Comparison of ENCODE assay signal across 1 cellular context in the genomic region with DNA sequence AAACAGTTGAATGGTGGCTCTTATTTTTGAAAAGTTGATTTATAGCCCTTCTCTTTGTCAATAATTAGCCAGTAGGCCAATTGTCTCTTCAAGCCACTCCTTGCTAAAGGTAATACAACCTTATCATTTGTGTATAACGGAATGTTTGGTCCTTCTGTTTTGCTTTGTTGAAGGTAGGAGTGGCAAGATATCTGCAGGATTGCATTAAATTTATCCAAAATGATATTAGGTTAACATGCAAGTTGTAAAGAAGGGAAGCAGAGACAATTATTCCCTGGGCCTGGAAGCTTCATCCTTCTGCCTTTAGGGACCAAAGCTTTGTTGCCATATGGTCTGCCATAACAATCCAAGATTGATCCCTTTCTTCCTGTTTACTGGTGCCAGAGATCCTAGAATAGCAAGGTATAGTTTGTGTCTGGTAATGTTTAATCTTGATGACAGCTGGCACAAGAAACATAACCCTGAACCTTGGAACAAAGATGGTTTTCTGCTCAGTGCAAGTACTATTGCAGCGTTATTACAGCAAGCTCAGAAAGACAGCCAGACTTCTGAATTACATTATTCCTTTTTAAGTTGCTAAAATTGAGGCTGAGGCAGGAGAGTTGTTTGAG.
TF ChIP-seq lines count a peak whose summit lies in the region.

No MANE protein-coding gene starts in this region.

TF ChIP-seq in HepG2, 621 proteins besides CTCF, POLR2A, EP300 and RAD21 (continued from another document):
- TF ChIP-seq, protein P1, sequence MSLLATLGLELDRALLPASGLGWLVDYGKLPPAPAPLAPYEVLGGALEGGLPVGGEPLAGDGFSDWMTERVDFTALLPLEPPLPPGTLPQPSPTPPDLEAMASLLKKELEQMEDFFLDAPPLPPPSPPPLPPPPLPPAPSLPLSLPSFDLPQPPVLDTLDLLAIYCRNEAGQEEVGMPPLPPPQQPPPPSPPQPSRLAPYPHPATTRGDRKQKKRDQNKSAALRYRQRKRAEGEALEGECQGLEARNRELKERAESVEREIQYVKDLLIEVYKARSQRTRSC (CRISPR knock-in tag; IDR thresholded peaks at IDR 0.05; ENCODE audit: low read depth), result no peak
- TF ChIP-seq SIN3B (IDR thresholded peaks at IDR 0.05; ENCODE audit: low read length) (no peak), MTF2 (CRISPR knock-in tag; IDR thresholded peaks at IDR 0.05; ENCODE audit: borderline replicate concordance) (no peak), KDM5A (IDR thresholded peaks at IDR 0.05; ENCODE audit: borderline replicate concordance, low read length) (no peak), ZFP1 (CRISPR knock-in tag; IDR thresholded peaks at IDR 0.05) (no peak), NFKB2 (CRISPR knock-in tag; IDR thresholded peaks at IDR 0.05; ENCODE audit: borderline replicate concordance) (no peak), BCL6 (CRISPR knock-in tag; IDR thresholded peaks at IDR 0.05) (peak; percentile 53; the same call in 1 of the 2 replicates), ZFYVE20 (CRISPR knock-in tag; IDR thresholded peaks at IDR 0.05; ENCODE audit: borderline replicate concordance, low read depth) (no peak), PRPF4 (IDR thresholded peaks at IDR 0.05; ENCODE audit: low read depth, low read length, poor library complexity, severe bottlenecking) (no peak), RELA (CRISPR knock-in tag; IDR thresholded peaks at IDR 0.05) (no peak), ZFP36 (IDR thresholded peaks at IDR 0.05; ENCODE audit: borderline replicate concordance, low read depth, low read length, partially characterized antibody) (no peak), AGO1 (IDR thresholded peaks at IDR 0.05; ENCODE audit: low read depth, low read length, poor library complexity, severe bottlenecking) (no peak), RXRB (CRISPR knock-in tag; IDR thresholded peaks at IDR 0.05; ENCODE audit: borderline replicate concordance) (peak; percentile 74; the same call in 1 of the 2 replicates), SNAI1 (CRISPR knock-in tag; IDR thresholded peaks at IDR 0.05; ENCODE audit: borderline replicate concordance) (no peak), ZMYM4 (CRISPR knock-in tag; IDR thresholded peaks at IDR 0.05) (peak; percentile 83), ZNF550 (CRISPR knock-in tag; IDR thresholded peaks at IDR 0.05; ENCODE audit: borderline replicate concordance) (no peak), FLYWCH1 (CRISPR knock-in tag; IDR thresholded peaks at IDR 0.05) (no peak), KAT8 (CRISPR knock-in tag; IDR thresholded peaks at IDR 0.05) (peak; percentile 60; the same call in 1 of the 2 replicates), ZNF460 (CRISPR knock-in tag; IDR thresholded peaks at IDR 0.05; ENCODE audit: borderline replicate concordance) (no peak), ZNF33B (CRISPR knock-in tag; IDR thresholded peaks at IDR 0.05) (no peak), AHR (CRISPR knock-in tag; IDR thresholded peaks at IDR 0.05) (no peak)
- TF ChIP-seq, protein P2, sequence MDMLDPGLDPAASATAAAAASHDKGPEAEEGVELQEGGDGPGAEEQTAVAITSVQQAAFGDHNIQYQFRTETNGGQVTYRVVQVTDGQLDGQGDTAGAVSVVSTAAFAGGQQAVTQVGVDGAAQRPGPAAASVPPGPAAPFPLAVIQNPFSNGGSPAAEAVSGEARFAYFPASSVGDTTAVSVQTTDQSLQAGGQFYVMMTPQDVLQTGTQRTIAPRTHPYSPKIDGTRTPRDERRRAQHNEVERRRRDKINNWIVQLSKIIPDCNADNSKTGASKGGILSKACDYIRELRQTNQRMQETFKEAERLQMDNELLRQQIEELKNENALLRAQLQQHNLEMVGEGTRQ (IDR thresholded peaks at IDR 0.05; ENCODE audit: low read depth, low read length), result no peak
- TF ChIP-seq, protein P2 (CRISPR knock-in tag; IDR thresholded peaks at IDR 0.05; ENCODE audit: borderline replicate concordance), result no peak
- TF ChIP-seq, protein P3, sequence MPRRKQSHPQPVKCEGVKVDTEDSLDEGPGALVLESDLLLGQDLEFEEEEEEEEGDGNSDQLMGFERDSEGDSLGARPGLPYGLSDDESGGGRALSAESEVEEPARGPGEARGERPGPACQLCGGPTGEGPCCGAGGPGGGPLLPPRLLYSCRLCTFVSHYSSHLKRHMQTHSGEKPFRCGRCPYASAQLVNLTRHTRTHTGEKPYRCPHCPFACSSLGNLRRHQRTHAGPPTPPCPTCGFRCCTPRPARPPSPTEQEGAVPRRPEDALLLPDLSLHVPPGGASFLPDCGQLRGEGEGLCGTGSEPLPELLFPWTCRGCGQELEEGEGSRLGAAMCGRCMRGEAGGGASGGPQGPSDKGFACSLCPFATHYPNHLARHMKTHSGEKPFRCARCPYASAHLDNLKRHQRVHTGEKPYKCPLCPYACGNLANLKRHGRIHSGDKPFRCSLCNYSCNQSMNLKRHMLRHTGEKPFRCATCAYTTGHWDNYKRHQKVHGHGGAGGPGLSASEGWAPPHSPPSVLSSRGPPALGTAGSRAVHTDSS (CRISPR knock-in tag; conservative IDR thresholded peaks at IDR 0.05), result no peak
- TF ChIP-seq, protein P4, sequence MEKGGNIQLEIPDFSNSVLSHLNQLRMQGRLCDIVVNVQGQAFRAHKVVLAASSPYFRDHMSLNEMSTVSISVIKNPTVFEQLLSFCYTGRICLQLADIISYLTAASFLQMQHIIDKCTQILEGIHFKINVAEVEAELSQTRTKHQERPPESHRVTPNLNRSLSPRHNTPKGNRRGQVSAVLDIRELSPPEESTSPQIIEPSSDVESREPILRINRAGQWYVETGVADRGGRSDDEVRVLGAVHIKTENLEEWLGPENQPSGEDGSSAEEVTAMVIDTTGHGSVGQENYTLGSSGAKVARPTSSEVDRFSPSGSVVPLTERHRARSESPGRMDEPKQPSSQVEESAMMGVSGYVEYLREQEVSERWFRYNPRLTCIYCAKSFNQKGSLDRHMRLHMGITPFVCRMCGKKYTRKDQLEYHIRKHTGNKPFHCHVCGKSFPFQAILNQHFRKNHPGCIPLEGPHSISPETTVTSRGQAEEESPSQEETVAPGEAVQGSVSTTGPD (CRISPR knock-in tag; IDR thresholded peaks at IDR 0.05), result peak; percentile 80
- TF ChIP-seq, protein P5, sequence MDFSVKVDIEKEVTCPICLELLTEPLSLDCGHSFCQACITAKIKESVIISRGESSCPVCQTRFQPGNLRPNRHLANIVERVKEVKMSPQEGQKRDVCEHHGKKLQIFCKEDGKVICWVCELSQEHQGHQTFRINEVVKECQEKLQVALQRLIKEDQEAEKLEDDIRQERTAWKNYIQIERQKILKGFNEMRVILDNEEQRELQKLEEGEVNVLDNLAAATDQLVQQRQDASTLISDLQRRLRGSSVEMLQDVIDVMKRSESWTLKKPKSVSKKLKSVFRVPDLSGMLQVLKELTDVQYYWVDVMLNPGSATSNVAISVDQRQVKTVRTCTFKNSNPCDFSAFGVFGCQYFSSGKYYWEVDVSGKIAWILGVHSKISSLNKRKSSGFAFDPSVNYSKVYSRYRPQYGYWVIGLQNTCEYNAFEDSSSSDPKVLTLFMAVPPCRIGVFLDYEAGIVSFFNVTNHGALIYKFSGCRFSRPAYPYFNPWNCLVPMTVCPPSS (IDR thresholded peaks at IDR 0.05), result no peak
- TF ChIP-seq, protein P6, sequence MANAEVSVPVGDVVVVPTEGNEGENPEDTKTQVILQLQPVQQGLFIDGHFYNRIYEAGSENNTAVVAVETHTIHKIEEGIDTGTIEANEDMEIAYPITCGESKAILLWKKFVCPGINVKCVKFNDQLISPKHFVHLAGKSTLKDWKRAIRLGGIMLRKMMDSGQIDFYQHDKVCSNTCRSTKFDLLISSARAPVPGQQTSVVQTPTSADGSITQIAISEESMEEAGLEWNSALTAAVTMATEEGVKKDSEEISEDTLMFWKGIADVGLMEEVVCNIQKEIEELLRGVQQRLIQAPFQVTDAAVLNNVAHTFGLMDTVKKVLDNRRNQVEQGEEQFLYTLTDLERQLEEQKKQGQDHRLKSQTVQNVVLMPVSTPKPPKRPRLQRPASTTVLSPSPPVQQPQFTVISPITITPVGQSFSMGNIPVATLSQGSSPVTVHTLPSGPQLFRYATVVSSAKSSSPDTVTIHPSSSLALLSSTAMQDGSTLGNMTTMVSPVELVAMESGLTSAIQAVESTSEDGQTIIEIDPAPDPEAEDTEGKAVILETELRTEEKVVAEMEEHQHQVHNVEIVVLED (CRISPR knock-in tag; IDR thresholded peaks at IDR 0.05; ENCODE audit: borderline replicate concordance), result no peak; the same call in 1 of the 2 replicates
- TF ChIP-seq, protein P7, sequence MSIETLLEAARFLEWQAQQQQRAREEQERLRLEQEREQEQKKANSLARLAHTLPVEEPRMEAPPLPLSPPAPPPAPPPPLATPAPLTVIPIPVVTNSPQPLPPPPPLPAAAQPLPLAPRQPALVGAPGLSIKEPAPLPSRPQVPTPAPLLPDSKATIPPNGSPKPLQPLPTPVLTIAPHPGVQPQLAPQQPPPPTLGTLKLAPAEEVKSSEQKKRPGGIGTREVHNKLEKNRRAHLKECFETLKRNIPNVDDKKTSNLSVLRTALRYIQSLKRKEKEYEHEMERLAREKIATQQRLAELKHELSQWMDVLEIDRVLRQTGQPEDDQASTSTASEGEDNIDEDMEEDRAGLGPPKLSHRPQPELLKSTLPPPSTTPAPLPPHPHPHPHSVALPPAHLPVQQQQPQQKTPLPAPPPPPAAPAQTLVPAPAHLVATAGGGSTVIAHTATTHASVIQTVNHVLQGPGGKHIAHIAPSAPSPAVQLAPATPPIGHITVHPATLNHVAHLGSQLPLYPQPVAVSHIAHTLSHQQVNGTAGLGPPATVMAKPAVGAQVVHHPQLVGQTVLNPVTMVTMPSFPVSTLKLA (IDR thresholded peaks at IDR 0.05), result no peak
- TF ChIP-seq, protein P8, sequence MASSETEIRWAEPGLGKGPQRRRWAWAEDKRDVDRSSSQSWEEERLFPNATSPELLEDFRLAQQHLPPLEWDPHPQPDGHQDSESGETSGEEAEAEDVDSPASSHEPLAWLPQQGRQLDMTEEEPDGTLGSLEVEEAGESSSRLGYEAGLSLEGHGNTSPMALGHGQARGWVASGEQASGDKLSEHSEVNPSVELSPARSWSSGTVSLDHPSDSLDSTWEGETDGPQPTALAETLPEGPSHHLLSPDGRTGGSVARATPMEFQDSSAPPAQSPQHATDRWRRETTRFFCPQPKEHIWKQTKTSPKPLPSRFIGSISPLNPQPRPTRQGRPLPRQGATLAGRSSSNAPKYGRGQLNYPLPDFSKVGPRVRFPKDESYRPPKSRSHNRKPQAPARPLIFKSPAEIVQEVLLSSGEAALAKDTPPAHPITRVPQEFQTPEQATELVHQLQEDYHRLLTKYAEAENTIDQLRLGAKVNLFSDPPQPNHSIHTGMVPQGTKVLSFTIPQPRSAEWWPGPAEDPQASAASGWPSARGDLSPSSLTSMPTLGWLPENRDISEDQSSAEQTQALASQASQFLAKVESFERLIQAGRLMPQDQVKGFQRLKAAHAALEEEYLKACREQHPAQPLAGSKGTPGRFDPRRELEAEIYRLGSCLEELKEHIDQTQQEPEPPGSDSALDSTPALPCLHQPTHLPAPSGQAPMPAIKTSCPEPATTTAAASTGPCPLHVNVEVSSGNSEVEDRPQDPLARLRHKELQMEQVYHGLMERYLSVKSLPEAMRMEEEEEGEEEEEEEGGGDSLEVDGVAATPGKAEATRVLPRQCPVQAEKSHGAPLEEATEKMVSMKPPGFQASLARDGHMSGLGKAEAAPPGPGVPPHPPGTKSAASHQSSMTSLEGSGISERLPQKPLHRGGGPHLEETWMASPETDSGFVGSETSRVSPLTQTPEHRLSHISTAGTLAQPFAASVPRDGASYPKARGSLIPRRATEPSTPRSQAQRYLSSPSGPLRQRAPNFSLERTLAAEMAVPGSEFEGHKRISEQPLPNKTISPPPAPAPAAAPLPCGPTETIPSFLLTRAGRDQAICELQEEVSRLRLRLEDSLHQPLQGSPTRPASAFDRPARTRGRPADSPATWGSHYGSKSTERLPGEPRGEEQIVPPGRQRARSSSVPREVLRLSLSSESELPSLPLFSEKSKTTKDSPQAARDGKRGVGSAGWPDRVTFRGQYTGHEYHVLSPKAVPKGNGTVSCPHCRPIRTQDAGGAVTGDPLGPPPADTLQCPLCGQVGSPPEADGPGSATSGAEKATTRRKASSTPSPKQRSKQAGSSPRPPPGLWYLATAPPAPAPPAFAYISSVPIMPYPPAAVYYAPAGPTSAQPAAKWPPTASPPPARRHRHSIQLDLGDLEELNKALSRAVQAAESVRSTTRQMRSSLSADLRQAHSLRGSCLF (CRISPR knock-in tag; IDR thresholded peaks at IDR 0.05; ENCODE audit: borderline replicate concordance), result no peak
- TF ChIP-seq, protein P9, sequence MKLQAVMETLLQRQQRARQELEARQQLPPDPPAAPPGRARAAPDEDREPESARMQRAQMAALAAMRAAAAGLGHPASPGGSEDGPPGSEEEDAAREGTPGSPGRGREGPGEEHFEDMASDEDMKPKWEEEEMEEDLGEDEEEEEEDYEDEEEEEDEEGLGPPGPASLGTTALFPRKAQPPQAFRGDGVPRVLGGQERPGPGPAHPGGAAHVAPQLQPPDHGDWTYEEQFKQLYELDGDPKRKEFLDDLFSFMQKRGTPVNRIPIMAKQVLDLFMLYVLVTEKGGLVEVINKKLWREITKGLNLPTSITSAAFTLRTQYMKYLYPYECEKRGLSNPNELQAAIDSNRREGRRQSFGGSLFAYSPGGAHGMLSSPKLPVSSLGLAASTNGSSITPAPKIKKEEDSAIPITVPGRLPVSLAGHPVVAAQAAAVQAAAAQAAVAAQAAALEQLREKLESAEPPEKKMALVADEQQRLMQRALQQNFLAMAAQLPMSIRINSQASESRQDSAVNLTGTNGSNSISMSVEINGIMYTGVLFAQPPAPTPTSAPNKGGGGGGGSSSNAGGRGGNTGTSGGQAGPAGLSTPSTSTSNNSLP (IDR thresholded peaks at IDR 0.05; ENCODE audit: low read depth, low read length), result 0 out of 2 replicates have a peak, but pooled peaks have one; percentile 14
- TF ChIP-seq, protein P10, sequence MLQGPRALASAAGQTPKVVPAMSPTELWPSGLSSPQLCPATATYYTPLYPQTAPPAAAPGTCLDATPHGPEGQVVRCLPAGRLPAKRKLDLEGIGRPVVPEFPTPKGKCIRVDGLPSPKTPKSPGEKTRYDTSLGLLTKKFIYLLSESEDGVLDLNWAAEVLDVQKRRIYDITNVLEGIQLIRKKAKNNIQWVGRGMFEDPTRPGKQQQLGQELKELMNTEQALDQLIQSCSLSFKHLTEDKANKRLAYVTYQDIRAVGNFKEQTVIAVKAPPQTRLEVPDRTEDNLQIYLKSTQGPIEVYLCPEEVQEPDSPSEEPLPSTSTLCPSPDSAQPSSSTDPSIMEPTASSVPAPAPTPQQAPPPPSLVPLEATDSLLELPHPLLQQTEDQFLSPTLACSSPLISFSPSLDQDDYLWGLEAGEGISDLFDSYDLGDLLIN (CRISPR knock-in tag; IDR thresholded peaks at IDR 0.05; ENCODE audit: borderline replicate concordance), result no peak
TF ChIP-seq in HepG2: peak in this region for 103.
